Comparison of ENCODE assay signal across 8 cellular contexts in the genomic region with DNA sequence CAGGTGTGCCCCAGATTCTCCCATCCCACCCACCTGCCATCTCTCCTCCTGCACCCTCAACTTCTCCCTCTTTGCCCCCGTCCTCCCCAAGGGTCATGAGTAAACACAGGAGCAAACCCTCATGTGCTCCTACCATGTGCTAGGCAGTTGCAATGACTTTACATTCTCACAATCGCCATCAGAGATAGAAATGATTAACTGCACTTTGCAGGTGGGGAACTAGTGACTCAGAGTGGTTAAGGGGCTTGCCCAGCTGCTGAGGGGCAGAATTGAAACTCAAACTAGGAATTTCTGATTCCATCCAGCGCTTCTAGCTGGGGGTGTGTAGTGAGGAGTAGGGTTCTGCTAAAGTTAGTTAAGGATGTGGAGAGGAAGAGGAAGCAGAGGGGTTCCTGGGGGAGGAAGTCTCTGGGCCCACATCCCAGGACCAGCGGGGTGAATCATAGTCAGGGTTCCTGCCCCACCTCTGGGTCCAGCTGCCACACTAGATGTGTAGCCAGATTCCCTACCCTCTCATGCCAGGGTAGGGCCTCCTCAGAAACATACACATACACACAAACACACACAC. TPM values are rescaled to one million over a fixed set of nuclear protein-coding genes. Genes with fewer than 3 reads are reported as not detected.
DNase-seq lines count a peak whose midpoint lies in the region; ATAC-seq, FAIRE-seq and TF ChIP-seq lines count a peak whose summit lies in the region.

No MANE protein-coding gene starts in this region.

- H3K27ac Mint-ChIP-seq in astrocyte (ENCODE audit: unreplicated experiment) = peak overlapping the region; percentile 34
- H3K27ac Mint-ChIP-seq in neural progenitor cell = no peak overlapping the region

- no peak overlapping the region for H3K4me3 Mint-ChIP-seq in astrocyte (ENCODE audit: unreplicated experiment)
- H3K4me3 Mint-ChIP-seq in neural progenitor cell = no peak overlapping the region

- H3K27me3 ChIP-seq in Karpas-422 (ENCODE audit: low read length) (no peaks in the 10 kb centered on the region), astrocyte (ENCODE audit: insufficient read depth, low read length) (peaks cover 2% of the 10 kb centered on the region), SK-N-SH (ENCODE audit: insufficient read depth) (no peaks in the 10 kb centered on the region; the same call in 1 of the 2 replicates), neural progenitor cell (no peaks in the 10 kb centered on the region)

- H4K20me1 ChIP-seq in Karpas-422 (ENCODE audit: insufficient read depth, low read depth, low read length) (peaks cover 8% of the 10 kb centered on the region; the same call in 1 of the 2 replicates), astrocyte (ENCODE audit: insufficient read depth, low read length) (no peaks in the 10 kb centered on the region), SK-N-SH (ENCODE audit: insufficient read depth) (no peaks in the 10 kb centered on the region), neural progenitor cell (ENCODE audit: low read depth) (no peaks in the 10 kb centered on the region)

- TF ChIP-seq EP300 in SK-N-SH (IDR thresholded peaks at IDR 0.05; ENCODE audit: borderline replicate concordance in 1 of 2, low read depth in 1 of 2, low read length in 1 of 2) = no peak

- H3K4me3 ChIP-seq in Karpas-422 (ENCODE audit: low read length) = no peak overlapping the region
- H3K4me3 ChIP-seq in astrocyte (ENCODE audit: insufficient read depth, low read depth, low read length) = no peak overlapping the region
- H3K4me3 ChIP-seq in SK-N-SH (ENCODE audit: low read depth in 2 of 2, low read length in 1 of 2) = no peak overlapping the region
- no peak overlapping the region for H3K4me3 ChIP-seq in neural progenitor cell

- H3K9ac ChIP-seq in Karpas-422 (ENCODE audit: low read length) = no peak overlapping the region
- H3K9ac ChIP-seq in astrocyte (ENCODE audit: low read length) = no peak overlapping the region
- no peak overlapping the region for H3K9ac ChIP-seq in SK-N-SH
- no peak overlapping the region for H3K9ac ChIP-seq in neural progenitor cell

- H3K27me3 Mint-ChIP-seq in astrocyte (ENCODE audit: low read depth, unreplicated experiment) (peaks cover 9% of the 10 kb centered on the region), neural progenitor cell (ENCODE audit: insufficient read depth, low read depth) (peaks cover 7% of the 10 kb centered on the region)

- DNase-seq in GM10266 (ENCODE audit: extremely low spot score) = peak; percentile 41
- peak; percentile 54 for DNase-seq in Karpas-422
- DNase-seq in astrocyte (ENCODE audit: low read depth) = peak; percentile 42
- peak; percentile 69 for DNase-seq in stimulated activated CD4-positive, alpha-beta T cell treated with anti-CD3 and anti-CD28 coated beads, Interleukin-15, amount 100 ng/mL, for 24 hours
- DNase-seq in SK-N-SH = no peak
- DNase-seq in ecto neural progenitor cell (ENCODE audit: low spot score) = no peak
- no peak for DNase-seq in neural progenitor cell (ENCODE audit: low spot score)

- peaks cover 15% of the 10 kb centered on the region for H3K36me3 Mint-ChIP-seq in astrocyte (ENCODE audit: low read depth, unreplicated experiment)
- peaks cover 3% of the 10 kb centered on the region for H3K36me3 Mint-ChIP-seq in neural progenitor cell

- H3K27ac ChIP-seq in Karpas-422 (ENCODE audit: low read length) = no peak overlapping the region
- H3K27ac ChIP-seq in astrocyte (ENCODE audit: low read depth, low read length) = no peak overlapping the region
- H3K27ac ChIP-seq in SK-N-SH (ENCODE audit: low read depth in 2 of 2, low read length in 1 of 2) = no peak overlapping the region
- H3K27ac ChIP-seq in neural progenitor cell = no peak overlapping the region

- H3K9me3 ChIP-seq in Karpas-422 (ENCODE audit: low read length) (no peaks in the 10 kb centered on the region), astrocyte (ENCODE audit: insufficient read depth, low read depth, low read length) (no peaks in the 10 kb centered on the region), SK-N-SH (no peaks in the 10 kb centered on the region), neural progenitor cell (ENCODE audit: low read depth) (no peaks in the 10 kb centered on the region)

- no peak for FAIRE-seq in astrocyte (lab: Jason Lieb, UNC)

- no peaks in the 10 kb centered on the region for H3K9me2 ChIP-seq in Karpas-422 (replicated peaks; ENCODE audit: insufficient read depth, low read length)
- no peaks in the 10 kb centered on the region for H3K9me2 ChIP-seq in SK-N-SH

- no peak for TF ChIP-seq RAD21 in SK-N-SH (IDR thresholded peaks at IDR 0.05; ENCODE audit: low read length)

- POLR2A ChIA-PET in SK-N-SH (lab: Yijun Ruan, JAX) = no interaction called here

- peaks cover 39% of the 10 kb centered on the region for H3K36me3 ChIP-seq in Karpas-422 (ENCODE audit: insufficient read depth, low read length)
- H3K36me3 ChIP-seq in astrocyte (ENCODE audit: insufficient read depth, low read length) = peaks cover 6% of the 10 kb centered on the region
- H3K36me3 ChIP-seq in SK-N-SH (replicated peaks in 1 of 2; ENCODE audit: control insufficient read depth in 1 of 2, insufficient read depth in 2 of 2, low read length in 1 of 2) = no peaks in the 10 kb centered on the region
- H3K36me3 ChIP-seq in neural progenitor cell = no peaks in the 10 kb centered on the region

- H3K9me3 Mint-ChIP-seq in astrocyte (ENCODE audit: unreplicated experiment) (no peaks in the 10 kb centered on the region), neural progenitor cell (no peaks in the 10 kb centered on the region)

- H2AFZ ChIP-seq in Karpas-422 (ENCODE audit: low read length) = no peak overlapping the region
- H2AFZ ChIP-seq in astrocyte (ENCODE audit: low read depth, low read length) = no peak overlapping the region
- no peak overlapping the region for H2AFZ ChIP-seq in SK-N-SH (ENCODE audit: low read depth)
- H2AFZ ChIP-seq in neural progenitor cell (replicated peaks) = no peak overlapping the region

- ATAC-seq in GM21515 (IDR thresholded peaks at IDR 0.05; ENCODE audit: unreplicated experiment) = peak; percentile 71

- 45% methylated on average over 4 of the region's 4 CpGs for WGBS in SK-N-SH (ENCODE audit: low lambda C conversion rate)

- H3F3A ChIP-seq in SK-N-SH (replicated peaks; ENCODE audit: insufficient read depth) (no peaks in the 10 kb centered on the region), neural progenitor cell (ENCODE audit: low read depth) (no peaks in the 10 kb centered on the region)

- CTCF ChIA-PET in SK-N-SH (lab: Yijun Ruan, JAX) = no interaction called here

- no peak overlapping the region for H3K4me2 ChIP-seq in Karpas-422 (ENCODE audit: low read depth, low read length, poor library complexity, severe bottlenecking)
- no peak overlapping the region for H3K4me2 ChIP-seq in astrocyte (ENCODE audit: low read length)
- no peak overlapping the region for H3K4me2 ChIP-seq in SK-N-SH
- H3K4me2 ChIP-seq in neural progenitor cell = no peak overlapping the region

- H3K79me2 ChIP-seq in Karpas-422 (ENCODE audit: low read length) (no peaks in the 10 kb centered on the region), astrocyte (ENCODE audit: insufficient read depth, low read length) (no peaks in the 10 kb centered on the region), SK-N-SH (ENCODE audit: insufficient read depth) (no peaks in the 10 kb centered on the region), neural progenitor cell (ENCODE audit: low read depth) (no peaks in the 10 kb centered on the region)

- H3K4me1 Mint-ChIP-seq in astrocyte (ENCODE audit: low read depth, unreplicated experiment) = peaks cover 26% of the 10 kb centered on the region
- no peaks in the 10 kb centered on the region for H3K4me1 Mint-ChIP-seq in neural progenitor cell

- TF ChIP-seq CTCF in GM10266 (IDR thresholded peaks at IDR 0.05; ENCODE audit: control insufficient read depth, insufficient read depth, low read depth, missing control alignments) = no peak
- TF ChIP-seq CTCF in astrocyte (IDR thresholded peaks at IDR 0.05; ENCODE audit: insufficient read depth, low read depth, low read length) = no peak
- TF ChIP-seq CTCF in SK-N-SH (IDR thresholded peaks at IDR 0.05) = no peak
- no peak for TF ChIP-seq CTCF in neural progenitor cell (IDR thresholded peaks at IDR 0.05)

- no peaks in the 10 kb centered on the region for H3K4me1 ChIP-seq in Karpas-422 (ENCODE audit: low read length)
- no peaks in the 10 kb centered on the region for H3K4me1 ChIP-seq in astrocyte (ENCODE audit: insufficient read depth, low read length)
- no peaks in the 10 kb centered on the region; a peak in 1 of 4 replicates for H3K4me1 ChIP-seq in SK-N-SH (ENCODE audit: control insufficient read depth in 1 of 2, insufficient read depth in 2 of 2, low read depth in 1 of 2, low read length in 1 of 2)
- no peaks in the 10 kb centered on the region for H3K4me1 ChIP-seq in neural progenitor cell

RNA-seq across cellular contexts. Expression of gene PRG2, which starts 16.0 kb away (rescaled TPM):
- total RNA-seq in Karpas-422 (2014; rRNA removed; shearing (Covaris generic); ENCODE audit: low replicate concordance) = not detected in 2 replicates
- not detected in 2 replicates for total RNA-seq in astrocyte
- not detected in 2 replicates for polyA plus RNA-seq in SK-N-SH (2012; rRNA removed)
- not detected in 2 replicates for polyA plus RNA-seq in SK-N-SH (2012; cell fraction: cytosol; rRNA removed)
- polyA plus RNA-seq in SK-N-SH (2012; cell fraction: nucleus; rRNA removed) = not detected in 2 replicates
- total RNA-seq in neural progenitor cell (ENCODE audit: low replicate concordance) = not detected in 2 replicates

RNA-seq across cellular contexts. Expression of gene SLC43A3, which starts 20.5 kb away (rescaled TPM):
- 56.6 and 69.3 TPM in 2 replicates for total RNA-seq in Karpas-422 (2014; rRNA removed; shearing (Covaris generic); ENCODE audit: low replicate concordance)
- total RNA-seq in astrocyte (13.3 and 16.4 TPM in 2 replicates), neural progenitor cell (ENCODE audit: low replicate concordance) (5.6 and 7.8 TPM in 2 replicates)
- polyA plus RNA-seq in SK-N-SH (2012; rRNA removed) = 4.1 and 4.7 TPM in 2 replicates
- polyA plus RNA-seq in SK-N-SH (2012; cell fraction: cytosol; rRNA removed) = 2.4 and 4.4 TPM in 2 replicates
- polyA plus RNA-seq in SK-N-SH (2012; cell fraction: nucleus; rRNA removed) = 5.0 and 7.0 TPM in 2 replicates

RNA-seq across cellular contexts. Expression of gene PRG3, which starts 25.5 kb away (rescaled TPM):
- total RNA-seq in Karpas-422 (2014; rRNA removed; shearing (Covaris generic); ENCODE audit: low replicate concordance) = not detected in 2 replicates
- not detected in 2 replicates for total RNA-seq in astrocyte
- not detected in 2 replicates for polyA plus RNA-seq in SK-N-SH (2012; rRNA removed)
- not detected in 2 replicates for polyA plus RNA-seq in SK-N-SH (2012; cell fraction: cytosol; rRNA removed)
- not detected in 2 replicates for polyA plus RNA-seq in SK-N-SH (2012; cell fraction: nucleus; rRNA removed)
- not detected in 2 replicates for total RNA-seq in neural progenitor cell (ENCODE audit: low replicate concordance)

RNA-seq across cellular contexts. Expression of gene RTN4RL2, which starts 53.9 kb away (rescaled TPM):
- total RNA-seq in Karpas-422 (2014; rRNA removed; shearing (Covaris generic); ENCODE audit: low replicate concordance) = 0.07 TPM in 1 of 2 replicates, not detected in the other
- total RNA-seq in astrocyte = 0.50 and 0.65 TPM in 2 replicates
- polyA plus RNA-seq in SK-N-SH (2012; rRNA removed) = 0.08 and 0.30 TPM in 2 replicates
- 0.13 and 0.39 TPM in 2 replicates for polyA plus RNA-seq in SK-N-SH (2012; cell fraction: cytosol; rRNA removed)
- 0.26 and 0.65 TPM in 2 replicates for polyA plus RNA-seq in SK-N-SH (2012; cell fraction: nucleus; rRNA removed)
- 0.13 and 1.9 TPM in 2 replicates for total RNA-seq in neural progenitor cell (ENCODE audit: low replicate concordance)

Comparison
In these comparisons a context has a peak if more than half of its experiments do, and no peak if none do; other contexts are left out.
1. DNase-seq: peak in GM10266 (single experiment), Karpas-422 (single experiment), astrocyte (single experiment) and stimulated activated CD4-positive, alpha-beta T cell treated with anti-CD3 and anti-CD28 coated beads, Interleukin-15, amount 100 ng/mL, for 24 hours (single experiment); none in SK-N-SH (single experiment), ecto neural progenitor cell (single experiment) and neural progenitor cell (single experiment).